Comparison of ENCODE assay signal across 1 cellular context in the genomic region with DNA sequence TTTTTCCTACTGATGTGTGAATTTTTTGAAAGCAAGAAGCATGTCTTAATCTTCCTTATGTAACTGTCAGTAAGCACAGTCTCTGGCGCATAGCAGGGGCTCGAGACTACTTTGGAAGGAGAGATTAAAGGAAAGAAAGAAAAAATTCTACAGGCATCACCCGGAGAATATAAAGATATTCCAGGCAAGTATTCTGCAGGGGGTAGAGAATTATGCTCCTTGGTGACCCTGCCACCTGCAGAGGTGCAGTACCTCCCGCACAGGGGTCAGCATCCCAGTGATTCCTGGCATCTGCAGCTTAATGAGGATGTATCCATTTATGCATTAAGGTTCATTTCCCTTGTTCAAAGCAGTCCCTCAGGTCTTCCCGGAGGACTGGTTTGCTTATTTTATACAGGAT.
TF ChIP-seq lines count a peak whose summit lies in the region.

No MANE protein-coding gene starts in this region.

TF ChIP-seq in WTC11, 78 proteins besides CTCF, POLR2A, EP300 and RAD21 (continued from another document):
- TF ChIP-seq, protein P1, sequence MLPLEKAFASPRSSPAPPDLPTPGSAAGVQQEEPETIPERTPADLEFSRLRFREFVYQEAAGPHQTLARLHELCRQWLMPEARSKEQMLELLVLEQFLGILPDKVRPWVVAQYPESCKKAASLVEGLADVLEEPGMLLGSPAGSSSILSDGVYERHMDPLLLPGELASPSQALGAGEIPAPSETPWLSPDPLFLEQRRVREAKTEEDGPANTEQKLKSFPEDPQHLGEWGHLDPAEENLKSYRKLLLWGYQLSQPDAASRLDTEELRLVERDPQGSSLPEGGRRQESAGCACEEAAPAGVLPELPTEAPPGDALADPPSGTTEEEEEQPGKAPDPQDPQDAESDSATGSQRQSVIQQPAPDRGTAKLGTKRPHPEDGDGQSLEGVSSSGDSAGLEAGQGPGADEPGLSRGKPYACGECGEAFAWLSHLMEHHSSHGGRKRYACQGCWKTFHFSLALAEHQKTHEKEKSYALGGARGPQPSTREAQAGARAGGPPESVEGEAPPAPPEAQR (CRISPR knock-in tag; IDR thresholded peaks at IDR 0.05): no peak
- no peak for TF ChIP-seq FOXP1 (CRISPR knock-in tag; IDR thresholded peaks at IDR 0.05; ENCODE audit: borderline replicate concordance)
- TF ChIP-seq SMAD3 (CRISPR knock-in tag; IDR thresholded peaks at IDR 0.05; ENCODE audit: borderline replicate concordance): no peak
- TF ChIP-seq, protein P2, sequence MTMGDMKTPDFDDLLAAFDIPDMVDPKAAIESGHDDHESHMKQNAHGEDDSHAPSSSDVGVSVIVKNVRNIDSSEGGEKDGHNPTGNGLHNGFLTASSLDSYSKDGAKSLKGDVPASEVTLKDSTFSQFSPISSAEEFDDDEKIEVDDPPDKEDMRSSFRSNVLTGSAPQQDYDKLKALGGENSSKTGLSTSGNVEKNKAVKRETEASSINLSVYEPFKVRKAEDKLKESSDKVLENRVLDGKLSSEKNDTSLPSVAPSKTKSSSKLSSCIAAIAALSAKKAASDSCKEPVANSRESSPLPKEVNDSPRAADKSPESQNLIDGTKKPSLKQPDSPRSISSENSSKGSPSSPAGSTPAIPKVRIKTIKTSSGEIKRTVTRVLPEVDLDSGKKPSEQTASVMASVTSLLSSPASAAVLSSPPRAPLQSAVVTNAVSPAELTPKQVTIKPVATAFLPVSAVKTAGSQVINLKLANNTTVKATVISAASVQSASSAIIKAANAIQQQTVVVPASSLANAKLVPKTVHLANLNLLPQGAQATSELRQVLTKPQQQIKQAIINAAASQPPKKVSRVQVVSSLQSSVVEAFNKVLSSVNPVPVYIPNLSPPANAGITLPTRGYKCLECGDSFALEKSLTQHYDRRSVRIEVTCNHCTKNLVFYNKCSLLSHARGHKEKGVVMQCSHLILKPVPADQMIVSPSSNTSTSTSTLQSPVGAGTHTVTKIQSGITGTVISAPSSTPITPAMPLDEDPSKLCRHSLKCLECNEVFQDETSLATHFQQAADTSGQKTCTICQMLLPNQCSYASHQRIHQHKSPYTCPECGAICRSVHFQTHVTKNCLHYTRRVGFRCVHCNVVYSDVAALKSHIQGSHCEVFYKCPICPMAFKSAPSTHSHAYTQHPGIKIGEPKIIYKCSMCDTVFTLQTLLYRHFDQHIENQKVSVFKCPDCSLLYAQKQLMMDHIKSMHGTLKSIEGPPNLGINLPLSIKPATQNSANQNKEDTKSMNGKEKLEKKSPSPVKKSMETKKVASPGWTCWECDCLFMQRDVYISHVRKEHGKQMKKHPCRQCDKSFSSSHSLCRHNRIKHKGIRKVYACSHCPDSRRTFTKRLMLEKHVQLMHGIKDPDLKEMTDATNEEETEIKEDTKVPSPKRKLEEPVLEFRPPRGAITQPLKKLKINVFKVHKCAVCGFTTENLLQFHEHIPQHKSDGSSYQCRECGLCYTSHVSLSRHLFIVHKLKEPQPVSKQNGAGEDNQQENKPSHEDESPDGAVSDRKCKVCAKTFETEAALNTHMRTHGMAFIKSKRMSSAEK (CRISPR knock-in tag; IDR thresholded peaks at IDR 0.05; ENCODE audit: borderline replicate concordance): no peak
- TF ChIP-seq MXD4 (CRISPR knock-in tag; IDR thresholded peaks at IDR 0.05; ENCODE audit: borderline replicate concordance): no peak
- no peak for TF ChIP-seq JAZF1 (CRISPR knock-in tag; IDR thresholded peaks at IDR 0.05)
- TF ChIP-seq, protein P3, sequence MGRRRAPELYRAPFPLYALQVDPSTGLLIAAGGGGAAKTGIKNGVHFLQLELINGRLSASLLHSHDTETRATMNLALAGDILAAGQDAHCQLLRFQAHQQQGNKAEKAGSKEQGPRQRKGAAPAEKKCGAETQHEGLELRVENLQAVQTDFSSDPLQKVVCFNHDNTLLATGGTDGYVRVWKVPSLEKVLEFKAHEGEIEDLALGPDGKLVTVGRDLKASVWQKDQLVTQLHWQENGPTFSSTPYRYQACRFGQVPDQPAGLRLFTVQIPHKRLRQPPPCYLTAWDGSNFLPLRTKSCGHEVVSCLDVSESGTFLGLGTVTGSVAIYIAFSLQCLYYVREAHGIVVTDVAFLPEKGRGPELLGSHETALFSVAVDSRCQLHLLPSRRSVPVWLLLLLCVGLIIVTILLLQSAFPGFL (CRISPR knock-in tag; IDR thresholded peaks at IDR 0.05; ENCODE audit: borderline replicate concordance): no peak
- TF ChIP-seq, protein P4, sequence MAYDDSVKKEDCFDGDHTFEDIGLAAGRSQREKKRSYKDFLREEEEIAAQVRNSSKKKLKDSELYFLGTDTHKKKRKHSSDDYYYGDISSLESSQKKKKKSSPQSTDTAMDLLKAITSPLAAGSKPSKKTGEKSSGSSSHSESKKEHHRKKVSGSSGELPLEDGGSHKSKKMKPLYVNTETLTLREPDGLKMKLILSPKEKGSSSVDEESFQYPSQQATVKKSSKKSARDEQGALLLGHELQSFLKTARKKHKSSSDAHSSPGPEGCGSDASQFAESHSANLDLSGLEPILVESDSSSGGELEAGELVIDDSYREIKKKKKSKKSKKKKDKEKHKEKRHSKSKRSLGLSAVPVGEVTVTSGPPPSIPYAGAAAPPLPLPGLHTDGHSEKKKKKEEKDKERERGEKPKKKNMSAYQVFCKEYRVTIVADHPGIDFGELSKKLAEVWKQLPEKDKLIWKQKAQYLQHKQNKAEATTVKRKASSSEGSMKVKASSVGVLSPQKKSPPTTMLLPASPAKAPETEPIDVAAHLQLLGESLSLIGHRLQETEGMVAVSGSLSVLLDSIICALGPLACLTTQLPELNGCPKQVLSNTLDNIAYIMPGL (CRISPR knock-in tag; IDR thresholded peaks at IDR 0.05): no peak
- TF ChIP-seq, protein P5, sequence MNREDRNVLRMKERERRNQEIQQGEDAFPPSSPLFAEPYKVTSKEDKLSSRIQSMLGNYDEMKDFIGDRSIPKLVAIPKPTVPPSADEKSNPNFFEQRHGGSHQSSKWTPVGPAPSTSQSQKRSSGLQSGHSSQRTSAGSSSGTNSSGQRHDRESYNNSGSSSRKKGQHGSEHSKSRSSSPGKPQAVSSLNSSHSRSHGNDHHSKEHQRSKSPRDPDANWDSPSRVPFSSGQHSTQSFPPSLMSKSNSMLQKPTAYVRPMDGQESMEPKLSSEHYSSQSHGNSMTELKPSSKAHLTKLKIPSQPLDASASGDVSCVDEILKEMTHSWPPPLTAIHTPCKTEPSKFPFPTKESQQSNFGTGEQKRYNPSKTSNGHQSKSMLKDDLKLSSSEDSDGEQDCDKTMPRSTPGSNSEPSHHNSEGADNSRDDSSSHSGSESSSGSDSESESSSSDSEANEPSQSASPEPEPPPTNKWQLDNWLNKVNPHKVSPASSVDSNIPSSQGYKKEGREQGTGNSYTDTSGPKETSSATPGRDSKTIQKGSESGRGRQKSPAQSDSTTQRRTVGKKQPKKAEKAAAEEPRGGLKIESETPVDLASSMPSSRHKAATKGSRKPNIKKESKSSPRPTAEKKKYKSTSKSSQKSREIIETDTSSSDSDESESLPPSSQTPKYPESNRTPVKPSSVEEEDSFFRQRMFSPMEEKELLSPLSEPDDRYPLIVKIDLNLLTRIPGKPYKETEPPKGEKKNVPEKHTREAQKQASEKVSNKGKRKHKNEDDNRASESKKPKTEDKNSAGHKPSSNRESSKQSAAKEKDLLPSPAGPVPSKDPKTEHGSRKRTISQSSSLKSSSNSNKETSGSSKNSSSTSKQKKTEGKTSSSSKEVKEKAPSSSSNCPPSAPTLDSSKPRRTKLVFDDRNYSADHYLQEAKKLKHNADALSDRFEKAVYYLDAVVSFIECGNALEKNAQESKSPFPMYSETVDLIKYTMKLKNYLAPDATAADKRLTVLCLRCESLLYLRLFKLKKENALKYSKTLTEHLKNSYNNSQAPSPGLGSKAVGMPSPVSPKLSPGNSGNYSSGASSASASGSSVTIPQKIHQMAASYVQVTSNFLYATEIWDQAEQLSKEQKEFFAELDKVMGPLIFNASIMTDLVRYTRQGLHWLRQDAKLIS (CRISPR knock-in tag; IDR thresholded peaks at IDR 0.05; ENCODE audit: borderline replicate concordance): no peak
- TF ChIP-seq, protein P6, sequence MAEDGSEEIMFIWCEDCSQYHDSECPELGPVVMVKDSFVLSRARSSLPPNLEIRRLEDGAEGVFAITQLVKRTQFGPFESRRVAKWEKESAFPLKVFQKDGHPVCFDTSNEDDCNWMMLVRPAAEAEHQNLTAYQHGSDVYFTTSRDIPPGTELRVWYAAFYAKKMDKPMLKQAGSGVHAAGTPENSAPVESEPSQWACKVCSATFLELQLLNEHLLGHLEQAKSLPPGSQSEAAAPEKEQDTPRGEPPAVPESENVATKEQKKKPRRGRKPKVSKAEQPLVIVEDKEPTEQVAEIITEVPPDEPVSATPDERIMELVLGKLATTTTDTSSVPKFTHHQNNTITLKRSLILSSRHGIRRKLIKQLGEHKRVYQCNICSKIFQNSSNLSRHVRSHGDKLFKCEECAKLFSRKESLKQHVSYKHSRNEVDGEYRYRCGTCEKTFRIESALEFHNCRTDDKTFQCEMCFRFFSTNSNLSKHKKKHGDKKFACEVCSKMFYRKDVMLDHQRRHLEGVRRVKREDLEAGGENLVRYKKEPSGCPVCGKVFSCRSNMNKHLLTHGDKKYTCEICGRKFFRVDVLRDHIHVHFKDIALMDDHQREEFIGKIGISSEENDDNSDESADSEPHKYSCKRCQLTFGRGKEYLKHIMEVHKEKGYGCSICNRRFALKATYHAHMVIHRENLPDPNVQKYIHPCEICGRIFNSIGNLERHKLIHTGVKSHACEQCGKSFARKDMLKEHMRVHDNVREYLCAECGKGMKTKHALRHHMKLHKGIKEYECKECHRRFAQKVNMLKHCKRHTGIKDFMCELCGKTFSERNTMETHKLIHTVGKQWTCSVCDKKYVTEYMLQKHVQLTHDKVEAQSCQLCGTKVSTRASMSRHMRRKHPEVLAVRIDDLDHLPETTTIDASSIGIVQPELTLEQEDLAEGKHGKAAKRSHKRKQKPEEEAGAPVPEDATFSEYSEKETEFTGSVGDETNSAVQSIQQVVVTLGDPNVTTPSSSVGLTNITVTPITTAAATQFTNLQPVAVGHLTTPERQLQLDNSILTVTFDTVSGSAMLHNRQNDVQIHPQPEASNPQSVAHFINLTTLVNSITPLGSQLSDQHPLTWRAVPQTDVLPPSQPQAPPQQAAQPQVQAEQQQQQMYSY (CRISPR knock-in tag; IDR thresholded peaks at IDR 0.05): no peak
- TF ChIP-seq, protein P7, sequence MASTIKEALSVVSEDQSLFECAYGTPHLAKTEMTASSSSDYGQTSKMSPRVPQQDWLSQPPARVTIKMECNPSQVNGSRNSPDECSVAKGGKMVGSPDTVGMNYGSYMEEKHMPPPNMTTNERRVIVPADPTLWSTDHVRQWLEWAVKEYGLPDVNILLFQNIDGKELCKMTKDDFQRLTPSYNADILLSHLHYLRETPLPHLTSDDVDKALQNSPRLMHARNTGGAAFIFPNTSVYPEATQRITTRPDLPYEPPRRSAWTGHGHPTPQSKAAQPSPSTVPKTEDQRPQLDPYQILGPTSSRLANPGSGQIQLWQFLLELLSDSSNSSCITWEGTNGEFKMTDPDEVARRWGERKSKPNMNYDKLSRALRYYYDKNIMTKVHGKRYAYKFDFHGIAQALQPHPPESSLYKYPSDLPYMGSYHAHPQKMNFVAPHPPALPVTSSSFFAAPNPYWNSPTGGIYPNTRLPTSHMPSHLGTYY (CRISPR knock-in tag; IDR thresholded peaks at IDR 0.05): no peak
- no peak for TF ChIP-seq ESRRA (CRISPR knock-in tag; IDR thresholded peaks at IDR 0.05; ENCODE audit: borderline replicate concordance)
- TF ChIP-seq KAT7 (CRISPR knock-in tag; IDR thresholded peaks at IDR 0.05; ENCODE audit: borderline replicate concordance): no peak
- no peak for TF ChIP-seq PRRX2 (CRISPR knock-in tag; IDR thresholded peaks at IDR 0.05)
- no peak for TF ChIP-seq ZNF317 (CRISPR knock-in tag; IDR thresholded peaks at IDR 0.05; ENCODE audit: borderline replicate concordance, low read depth)
- TF ChIP-seq, protein P8, sequence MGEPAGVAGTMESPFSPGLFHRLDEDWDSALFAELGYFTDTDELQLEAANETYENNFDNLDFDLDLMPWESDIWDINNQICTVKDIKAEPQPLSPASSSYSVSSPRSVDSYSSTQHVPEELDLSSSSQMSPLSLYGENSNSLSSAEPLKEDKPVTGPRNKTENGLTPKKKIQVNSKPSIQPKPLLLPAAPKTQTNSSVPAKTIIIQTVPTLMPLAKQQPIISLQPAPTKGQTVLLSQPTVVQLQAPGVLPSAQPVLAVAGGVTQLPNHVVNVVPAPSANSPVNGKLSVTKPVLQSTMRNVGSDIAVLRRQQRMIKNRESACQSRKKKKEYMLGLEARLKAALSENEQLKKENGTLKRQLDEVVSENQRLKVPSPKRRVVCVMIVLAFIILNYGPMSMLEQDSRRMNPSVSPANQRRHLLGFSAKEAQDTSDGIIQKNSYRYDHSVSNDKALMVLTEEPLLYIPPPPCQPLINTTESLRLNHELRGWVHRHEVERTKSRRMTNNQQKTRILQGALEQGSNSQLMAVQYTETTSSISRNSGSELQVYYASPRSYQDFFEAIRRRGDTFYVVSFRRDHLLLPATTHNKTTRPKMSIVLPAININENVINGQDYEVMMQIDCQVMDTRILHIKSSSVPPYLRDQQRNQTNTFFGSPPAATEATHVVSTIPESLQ (CRISPR knock-in tag; IDR thresholded peaks at IDR 0.05): no peak
- TF ChIP-seq ZBTB21 (CRISPR knock-in tag; IDR thresholded peaks at IDR 0.05; ENCODE audit: borderline replicate concordance): no peak
